7 cellular contexts compared by ENCODE assay signal in the genomic region with DNA sequence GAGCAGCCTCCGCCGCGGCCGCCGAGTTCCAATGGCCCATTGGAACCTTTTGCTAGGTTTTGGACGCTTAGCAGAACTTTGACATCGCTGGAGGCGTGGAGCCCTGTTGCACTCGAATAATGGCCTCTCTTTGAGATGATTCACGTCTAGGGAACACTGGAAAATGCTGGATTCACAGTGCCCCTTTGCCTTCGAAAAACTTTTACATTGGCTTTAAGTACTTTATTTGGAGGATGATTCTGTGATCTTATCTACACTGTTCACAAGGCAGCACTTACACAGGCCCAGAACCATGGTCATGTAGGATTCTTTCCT. TPM values are rescaled to one million over a fixed set of nuclear protein-coding genes. Genes with fewer than 3 reads are reported as not detected.
A peak's percentile ranks its signal among the peaks of the same experiment; 100 is the strongest.
DNase-seq lines count a peak whose midpoint lies in the region; ATAC-seq and TF ChIP-seq lines count a peak whose summit lies in the region.

No MANE protein-coding gene starts in this region.

- H3K27me3 ChIP-seq in kidney epithelial cell (ENCODE audit: control insufficient read depth, insufficient read depth, low read length), result no peaks in the 10 kb centered on the region
- H3K27me3 ChIP-seq in suprapubic skin, result no peaks in the 10 kb centered on the region

- peak overlapping the region; percentile 83 for H3K27ac ChIP-seq in suprapubic skin

- H3K9me3 ChIP-seq in suprapubic skin, result no peaks in the 10 kb centered on the region

- TF ChIP-seq EP300 in suprapubic skin (IDR thresholded peaks at IDR 0.05), result no peak

- peak overlapping the region; percentile 68 for H3K4me3 ChIP-seq in astrocyte of the cerebellum (ENCODE audit: low read depth, low read length)
- peak overlapping the region; percentile 73 for H3K4me3 ChIP-seq in kidney epithelial cell (ENCODE audit: low read depth, low read length)
- peak overlapping the region; percentile 72 for H3K4me3 ChIP-seq in suprapubic skin

- H3K36me3 ChIP-seq in kidney epithelial cell (ENCODE audit: control insufficient read depth, insufficient read depth, low read length) (no peaks in the 10 kb centered on the region), suprapubic skin (no peaks in the 10 kb centered on the region)

- WGBS in suprapubic skin, result 5% methylated on average over 6 of the region's 11 CpGs

- TF ChIP-seq CTCF in astrocyte of the cerebellum (IDR thresholded peaks at IDR 0.05; ENCODE audit: low read depth, low read length, missing control alignments) (no peak), kidney epithelial cell (IDR thresholded peaks at IDR 0.05; ENCODE audit: insufficient read depth, low read length, poor library complexity, severe bottlenecking) (no peak), suprapubic skin (IDR thresholded peaks at IDR 0.05) (no peak)

- peak; percentile 4 for ATAC-seq in HG02610 (IDR thresholded peaks at IDR 0.05; ENCODE audit: unreplicated experiment)

- no peak for TF ChIP-seq POLR2A in suprapubic skin (IDR thresholded peaks at IDR 0.05)

- H3K4me1 ChIP-seq in suprapubic skin, result peaks cover 9% of the 10 kb centered on the region

- DNase-seq in astrocyte of the cerebellum (ENCODE audit: low read depth), result peak; percentile 0
- DNase-seq in kidney epithelial cell (ENCODE audit: low read depth), result peak; percentile 4
- no peak for DNase-seq in suprapubic skin (ENCODE audit: low spot score in 2 of 2)
- DNase-seq in NCI-H510A treated with DMSO at 0.1 percent for 48 hours (lab: John Stamatoyannopoulos, UW), result no peak
- no peak for DNase-seq in NCI-H2081 (lab: John Stamatoyannopoulos, UW)
- no peak for DNase-seq in activated T-cell treated with anti-CD3 and anti-CD28 coated beads, Interleukin-2, amount 50 U/mL, for 48 hours

- in situ Hi-C loops in astrocyte of the cerebellum (cut with HindIII; ENCODE audit: low sequenced_read_pairs), result no loop called here

RNA-seq across cellular contexts. Expression of gene PPIC, which starts 0.5 kb away (rescaled TPM):
- total RNA-seq in kidney epithelial cell (26.8 and 37.4 TPM in 2 replicates), suprapubic skin (10 to 100 TPM in 2 of 4 donors, 1 to 10 TPM in 2; 8.9 to 25.3 (median 10.9) TPM)

RNA-seq across cellular contexts. Expression of gene PRDM6, which starts 52.0 kb away (rescaled TPM):
- total RNA-seq in kidney epithelial cell (0.04 and 0.07 TPM in 2 replicates), suprapubic skin (under 1 TPM; 0.08 to 0.64 (median 0.33) TPM)

Comparison
In these comparisons a context has a peak if more than half of its experiments do, and no peak if none do; other contexts are left out.
1. DNase-seq: peak in astrocyte of the cerebellum (single experiment) and kidney epithelial cell (single experiment); none in suprapubic skin (0 of 2), NCI-H510A treated with DMSO at 0.1 percent for 48 hours (single experiment), NCI-H2081 (0 of 2) and activated T-cell treated with anti-CD3 and anti-CD28 coated beads, Interleukin-2, amount 50 U/mL, for 48 hours (0 of 2).
2. Peak in every context shown above with its lines, with median percentiles within 50 percentile points of each other: H3K4me3 ChIP-seq.